ENCODE assay signal across 25 cellular contexts in the genomic region with DNA sequence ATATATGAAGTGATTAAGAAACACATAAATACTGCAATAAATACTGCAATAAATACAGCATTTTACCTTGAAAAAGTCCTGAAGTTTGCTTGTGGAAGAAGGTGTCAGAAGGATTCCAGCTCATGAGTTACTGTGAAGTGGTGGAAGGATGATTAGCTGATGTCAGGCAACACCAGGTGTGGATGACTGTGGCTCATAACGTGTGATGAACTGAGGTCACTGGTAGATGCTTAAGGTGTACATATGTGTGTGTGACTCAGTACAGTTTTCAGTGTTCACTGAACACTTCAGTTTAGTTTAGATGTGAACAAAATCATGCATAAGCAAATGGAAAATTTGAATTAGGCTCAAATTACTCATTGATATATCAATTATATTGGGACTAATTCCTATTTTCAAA.
"Had no signal": no experiment of that assay in that cellular context is flagged by ENCODE, and none has a peak within 500 bp of the region (broad histone marks: within the 10 kb centered on the region; RNA-seq: fewer than 3 reads in every experiment).

No MANE protein-coding gene starts in this region.

- H3K4me3 ChIP-seq: ascending aorta, breast epithelium, coronary artery, dorsolateral prefrontal cortex, gastrocnemius medialis, heart left ventricle had no signal

- H3K27ac ChIP-seq: ascending aorta, breast epithelium, coronary artery, dorsolateral prefrontal cortex, gastrocnemius medialis, heart left ventricle had no signal

- H3K36me3 ChIP-seq: ascending aorta, breast epithelium, gastrocnemius medialis, heart left ventricle had no signal

- ATAC-seq: activated CD4-positive, alpha-beta T cell treated with anti-CD3 and anti-CD28 coated beads for 36 hours; gastrocnemius medialis; heart left ventricle had no signal

- DNase-seq: activated CD4-positive, alpha-beta memory T cell treated with anti-CD3 and anti-CD28 coated beads, Interleukin-2, amount 10 ng/mL, durations not matched to agents 7 days and 5 days; activated CD4-positive, alpha-beta T cell treated with anti-CD3 and anti-CD28 coated beads for 36 hours; activated CD4-positive, alpha-beta T cell treated with anti-CD3 and anti-CD28 coated beads, Interleukin-2, amount 10 ng/mL, durations not matched to agents 7 days and 5 days; activated CD4-positive, alpha-beta T cell treated with anti-CD3 and anti-CD28 coated beads, Interleukin-2, amount 50 U/mL, for 4 hours; activated CD4-positive, CD25-positive, alpha-beta regulatory T cell; activated CD4-positive, CD25-positive, alpha-beta regulatory T cell treated with anti-CD3 and anti-CD28 coated beads, Interleukin-2, amount 50 U/mL, for 72 hours; activated CD8-positive, alpha-beta memory T cell treated with anti-CD3 and anti-CD28 coated beads, Interleukin-2, amount 50 U/mL, for 48 hours; activated gamma-delta T cell; activated naive CD4-positive, alpha-beta T cell; activated naive CD4-positive, alpha-beta T cell treated with anti-CD3 and anti-CD28 coated beads, Interleukin-2, amount 10 ng/mL, durations not matched to agents 7 days and 5 days; activated naive CD8-positive, alpha-beta T cell treated with anti-CD3 and anti-CD28 coated beads, Interleukin-2, amount 10 ng/mL, durations not matched to agents 7 days and 5 days; activated T-cell treated with anti-CD3 and anti-CD28 coated beads for 4 hours; activated T-cell treated with anti-CD3 and anti-CD28 coated beads, Interleukin-2, amount 50 U/mL, for 24 hours; activated T-cell treated with anti-CD3 and anti-CD28 coated beads, Interleukin-2, amount 50 U/mL, for 72 hours; dorsolateral prefrontal cortex; effector memory CD4-positive, alpha-beta T cell; endodermal cell; foreskin fibroblast; gastrocnemius medialis; glutamatergic neuron; heart left ventricle; T-helper 2 cell had no signal

- H3K27me3 ChIP-seq: ascending aorta, breast epithelium, gastrocnemius medialis had no signal

- H3K4me1 ChIP-seq: ascending aorta, breast epithelium, gastrocnemius medialis, heart left ventricle had no signal
